22 cellular contexts compared by ENCODE assay signal in the genomic region with DNA sequence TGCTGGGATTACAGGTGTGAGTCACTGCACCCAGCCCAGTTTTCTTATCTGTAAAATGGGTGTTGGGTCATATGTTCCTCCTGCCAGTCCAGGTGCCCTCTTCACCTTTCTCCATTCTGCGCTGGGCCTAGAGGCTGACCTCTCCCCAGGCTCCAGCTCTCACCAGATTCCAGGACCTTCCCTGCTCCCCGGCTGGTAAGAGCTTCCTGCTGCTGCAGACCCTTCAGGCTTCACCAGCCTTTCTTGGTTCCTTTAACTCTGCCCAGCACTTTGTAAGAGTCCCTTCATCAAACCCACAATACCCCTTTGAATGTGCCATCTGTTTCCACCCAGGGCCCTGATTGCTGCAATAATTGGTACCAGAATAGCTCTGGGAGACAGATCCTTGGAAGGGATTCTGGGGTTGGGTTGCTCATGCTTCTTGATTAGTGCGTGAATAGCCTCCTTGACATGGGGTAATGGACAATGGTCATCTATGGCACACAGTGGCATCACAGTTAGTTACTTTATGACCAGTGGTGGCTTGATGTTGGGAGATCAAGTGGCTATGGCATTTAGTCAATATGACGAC.
"Had no signal": no experiment of that assay in that cellular context is flagged by ENCODE, and none has a peak within 500 bp of the region (broad histone marks: within the 10 kb centered on the region; RNA-seq: fewer than 3 reads in every experiment).

No MANE protein-coding gene starts in this region.

- H3K79me2 ChIP-seq: parathyroid adenoma had no signal

- ATAC-seq: activated CD4-positive, CD25-positive, alpha-beta regulatory T cell treated with anti-CD3 and anti-CD28 coated beads, Interleukin-2, amount 50 U/mL, for 24 hours; left ventricle myocardium superior; naive thymus-derived CD8-positive, alpha-beta T cell had no signal

- H3K9ac ChIP-seq: parathyroid adenoma had no signal

- H3K36me3 ChIP-seq: right atrium auricular region, spleen, tibial nerve had no signal

- DNase-seq: activated CD4-positive, alpha-beta T cell treated with anti-CD3 and anti-CD28 coated beads for 48 hours; activated CD4-positive, alpha-beta T cell treated with anti-CD3 and anti-CD28 coated beads, Interleukin-2, amount 50 U/mL, for 48 hours; activated CD8-positive, alpha-beta memory T cell treated with anti-CD3 and anti-CD28 coated beads for 24 hours; activated effector memory CD4-positive, alpha-beta T cell treated with anti-CD3 and anti-CD28 coated beads, Interleukin-2, amount 50 U/mL, for 16 hours; activated naive CD4-positive, alpha-beta T cell treated with anti-CD3 and anti-CD28 coated beads, Interleukin-2, amount 10 ng/mL, durations not matched to agents 7 days and 5 days; activated naive CD8-positive, alpha-beta T cell treated with anti-CD3 and anti-CD28 coated beads, Interleukin-2, amount 10 ng/mL, durations not matched to agents 7 days and 5 days; amniotic stem cell; central memory CD4-positive, alpha-beta T cell; effector CD4-positive, alpha-beta T cell; glutamatergic neuron; left cardiac atrium; left ventricle myocardium superior; occipital lobe; spleen; stimulated activated naive CD4-positive, alpha-beta T cell treated with Interleukin-2 at 50 U/mL for 16 hours; T-helper 1 cell had no signal

- H3K4me1 ChIP-seq: parathyroid adenoma, right atrium auricular region, spleen, tibial nerve had no signal

- H3K4me3 ChIP-seq: right atrium auricular region, spleen, tibial nerve had no signal

- H2AFZ ChIP-seq: parathyroid adenoma had no signal

- H3K27me3 ChIP-seq: right atrium auricular region, spleen, tibial nerve had no signal

- H3K27ac ChIP-seq: parathyroid adenoma, right atrium auricular region, spleen, VCaP had no signal
